Comparison of ENCODE assay signal across 8 cellular contexts in genomic region chr18:5543854-5544389, GRCh38. TPM values are rescaled to one million over a fixed set of nuclear protein-coding genes. Genes with fewer than 3 reads are reported as not detected.
DNase-seq lines count a peak whose midpoint lies in the region; ATAC-seq, FAIRE-seq and TF ChIP-seq lines count a peak whose summit lies in the region.

Gene EPB41L3, minus strand, starts transcription at chr18:5543997. Its CDS starts 54,814 bp downstream, at chr18:5489183.

- H3K79me2 ChIP-seq in SK-N-SH (ENCODE audit: insufficient read depth), result no peaks in the 10 kb centered on the region

- H3K4me3 ChIP-seq in SK-N-SH (ENCODE audit: low read depth in 2 of 2, low read length in 1 of 2) (peak within 1 kb of the TSS in 1 of 2 experiments; percentile 29; a peak in 2 of 4 replicates), iPS-15b (ENCODE audit: low read depth, low read length) (peak within 1 kb of the TSS; percentile 73), retinal pigment epithelial cell (ENCODE audit: low read length) (peak within 1 kb of the TSS; percentile 79)

- no peak within 1 kb of the TSS for H3K9ac ChIP-seq in SK-N-SH
- H3K9ac ChIP-seq in iPS-15b (ENCODE audit: low read depth, low read length), result no peak within 1 kb of the TSS

- H3K27ac ChIP-seq in SK-N-SH (ENCODE audit: low read depth in 2 of 2, low read length in 1 of 2) (peak within 1 kb of the TSS in 1 of 2 experiments; percentile 39; a peak in 2 of 4 replicates), angular gyrus (ENCODE audit: low read depth, low read length) (peak within 1 kb of the TSS; percentile 68)

- no peak for TF ChIP-seq CTCF in SK-N-SH (IDR thresholded peaks at IDR 0.05)
- TF ChIP-seq CTCF in retinal pigment epithelial cell (conservative IDR thresholded peaks at IDR 0.05; ENCODE audit: low read depth, low read length), result no peak

- H3K4me1 ChIP-seq in SK-N-SH (ENCODE audit: control insufficient read depth in 1 of 2, insufficient read depth in 2 of 2, low read depth in 1 of 2, low read length in 1 of 2) (peaks cover 0 to 3% of the 10 kb centered on the region in 2 experiments; a peak in 1 of 4 replicates), iPS-15b (ENCODE audit: control insufficient read depth, insufficient read depth, low read length) (peaks cover 4% of the 10 kb centered on the region)

- H3K9me3 ChIP-seq in SK-N-SH, result no peaks in the 10 kb centered on the region
- H3K9me3 ChIP-seq in iPS-15b (ENCODE audit: control insufficient read depth, insufficient read depth, low read length), result no peaks in the 10 kb centered on the region

- ATAC-seq in SK-N-SH treated with all-trans-retinoic acid at 6 μM for 48 hours, result no peak

- POLR2A ChIA-PET in SK-N-SH (lab: Yijun Ruan, JAX), result no interaction called here

- no peak for TF ChIP-seq EP300 in SK-N-SH (IDR thresholded peaks at IDR 0.05; ENCODE audit: borderline replicate concordance in 1 of 2, low read depth in 1 of 2, low read length in 1 of 2)

- H2AFZ ChIP-seq in SK-N-SH (ENCODE audit: low read depth), result no peak within 1 kb of the TSS

- DNase-seq in SK-N-SH (peak; percentile 40), retinal pigment epithelial cell (ENCODE audit: low read depth) (no peak), NCI-H1930 (lab: John Stamatoyannopoulos, UW) (no peak), HTR-8/SVneo (ENCODE audit: insufficient read length, low spot score) (no peak)
- no peak for DNase-seq in activated effector memory CD4-positive, alpha-beta T cell treated with anti-CD3 and anti-CD28 coated beads, Interleukin-2, amount 50 U/mL, for 16 hours

- WGBS in SK-N-SH (ENCODE audit: low lambda C conversion rate), result 0% methylated on average over 11 of the region's 43 CpGs

- H3K27me3 ChIP-seq in SK-N-SH (ENCODE audit: insufficient read depth) (peaks cover 21% of the 10 kb centered on the region; the same call in 1 of the 2 replicates), iPS-15b (ENCODE audit: control insufficient read depth, insufficient read depth, low read length) (peaks cover 19% of the 10 kb centered on the region)

- TF ChIP-seq RAD21 in SK-N-SH (IDR thresholded peaks at IDR 0.05; ENCODE audit: low read length), result no peak

- H4K20me1 ChIP-seq in SK-N-SH (ENCODE audit: insufficient read depth), result no peaks in the 10 kb centered on the region

- CTCF ChIA-PET in SK-N-SH (lab: Yijun Ruan, JAX), result no interaction called here

- no peak within 1 kb of the TSS for H3K4me2 ChIP-seq in SK-N-SH

- no peaks in the 10 kb centered on the region for H3F3A ChIP-seq in SK-N-SH (replicated peaks; ENCODE audit: insufficient read depth)

- no peak for FAIRE-seq in HTR-8/SVneo (lab: Jason Lieb, UNC)

- no peaks in the 10 kb centered on the region for H3K9me2 ChIP-seq in SK-N-SH

- H3K36me3 ChIP-seq in SK-N-SH (replicated peaks in 1 of 2; ENCODE audit: control insufficient read depth in 1 of 2, insufficient read depth in 2 of 2, low read length in 1 of 2), result no peaks in the 10 kb centered on the region
- no peaks in the 10 kb centered on the region for H3K36me3 ChIP-seq in iPS-15b (ENCODE audit: control insufficient read depth, insufficient read depth, low read length)

TF ChIP-seq in SK-N-SH, 30 proteins besides CTCF, POLR2A, EP300 and RAD21 (continues in another document):
- TF ChIP-seq, protein P1, sequence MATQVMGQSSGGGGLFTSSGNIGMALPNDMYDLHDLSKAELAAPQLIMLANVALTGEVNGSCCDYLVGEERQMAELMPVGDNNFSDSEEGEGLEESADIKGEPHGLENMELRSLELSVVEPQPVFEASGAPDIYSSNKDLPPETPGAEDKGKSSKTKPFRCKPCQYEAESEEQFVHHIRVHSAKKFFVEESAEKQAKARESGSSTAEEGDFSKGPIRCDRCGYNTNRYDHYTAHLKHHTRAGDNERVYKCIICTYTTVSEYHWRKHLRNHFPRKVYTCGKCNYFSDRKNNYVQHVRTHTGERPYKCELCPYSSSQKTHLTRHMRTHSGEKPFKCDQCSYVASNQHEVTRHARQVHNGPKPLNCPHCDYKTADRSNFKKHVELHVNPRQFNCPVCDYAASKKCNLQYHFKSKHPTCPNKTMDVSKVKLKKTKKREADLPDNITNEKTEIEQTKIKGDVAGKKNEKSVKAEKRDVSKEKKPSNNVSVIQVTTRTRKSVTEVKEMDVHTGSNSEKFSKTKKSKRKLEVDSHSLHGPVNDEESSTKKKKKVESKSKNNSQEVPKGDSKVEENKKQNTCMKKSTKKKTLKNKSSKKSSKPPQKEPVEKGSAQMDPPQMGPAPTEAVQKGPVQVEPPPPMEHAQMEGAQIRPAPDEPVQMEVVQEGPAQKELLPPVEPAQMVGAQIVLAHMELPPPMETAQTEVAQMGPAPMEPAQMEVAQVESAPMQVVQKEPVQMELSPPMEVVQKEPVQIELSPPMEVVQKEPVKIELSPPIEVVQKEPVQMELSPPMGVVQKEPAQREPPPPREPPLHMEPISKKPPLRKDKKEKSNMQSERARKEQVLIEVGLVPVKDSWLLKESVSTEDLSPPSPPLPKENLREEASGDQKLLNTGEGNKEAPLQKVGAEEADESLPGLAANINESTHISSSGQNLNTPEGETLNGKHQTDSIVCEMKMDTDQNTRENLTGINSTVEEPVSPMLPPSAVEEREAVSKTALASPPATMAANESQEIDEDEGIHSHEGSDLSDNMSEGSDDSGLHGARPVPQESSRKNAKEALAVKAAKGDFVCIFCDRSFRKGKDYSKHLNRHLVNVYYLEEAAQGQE (IDR thresholded peaks at IDR 0.05; ENCODE audit: low read depth, low read length), result no peak
- TF ChIP-seq SMC3 (IDR thresholded peaks at IDR 0.05; ENCODE audit: low read depth, low read length) (no peak), GABPA (IDR thresholded peaks at IDR 0.05; ENCODE audit: low read depth) (no peak), USF1 (IDR thresholded peaks at IDR 0.05; ENCODE audit: borderline replicate concordance, low read depth) (no peak), RCOR1 (IDR thresholded peaks at IDR 0.05; ENCODE audit: low read length) (no peak), POLR2AphosphoS5 (IDR thresholded peaks at IDR 0.05; ENCODE audit: low read depth, low read length) (no peak)

TF ChIP-seq in SK-N-SH treated with all-trans-retinoic acid at 6 μM for 48 hours, 23 proteins besides CTCF, POLR2A, EP300 and RAD21:
- TF ChIP-seq CSRNP3 (CRISPR knock-in tag; IDR thresholded peaks at IDR 0.05) (no peak), ZFP3 (CRISPR knock-in tag; IDR thresholded peaks at IDR 0.05) (no peak), ZNF8 (CRISPR knock-in tag; IDR thresholded peaks at IDR 0.05) (no peak)
TF ChIP-seq in SK-N-SH treated with all-trans-retinoic acid at 6 μM for 48 hours: peak in this region for 0.

RNA-seq across cellular contexts. Expression of gene EPB41L3, which starts in this region (rescaled TPM):
- polyA plus RNA-seq in SK-N-SH (2012; rRNA removed), result 0.15 and 0.84 TPM in 2 replicates
- polyA plus RNA-seq in SK-N-SH (2012; cell fraction: cytosol; rRNA removed), result 0.22 and 0.32 TPM in 2 replicates
- 0.21 and 0.39 TPM in 2 replicates for polyA plus RNA-seq in SK-N-SH (2012; cell fraction: nucleus; rRNA removed)

Comparison
In these comparisons a context has a peak if more than half of its experiments do, and no peak if none do; other contexts are left out.
1. Peak in DNase-seq in SK-N-SH; RNA of the gene not detected or under 1 TPM.